Comparison of ENCODE assay signal across 8 cellular contexts in genomic region chr17:19418312-19418992, GRCh38. TPM values are rescaled to one million over a fixed set of nuclear protein-coding genes. Genes with fewer than 3 reads are reported as not detected.
DNase-seq lines count a peak whose midpoint lies in the region; ATAC-seq and TF ChIP-seq lines count a peak whose summit lies in the region.
"Had no signal": no experiment of that assay in that cellular context is flagged by ENCODE, and none has a peak within 500 bp of the region (broad histone marks: within the 10 kb centered on the region; RNA-seq: fewer than 3 reads in every experiment).

No MANE protein-coding gene starts in this region.

- H3K4me1 Mint-ChIP-seq in nephron (peaks cover 22% of the 10 kb centered on the region), natural killer cell (peaks cover 0 to 5% of the 10 kb centered on the region in 2 donors)

- no peak for TF ChIP-seq CTCF in GM10248 (IDR thresholded peaks at IDR 0.05; ENCODE audit: control extremely low read depth, extremely low read depth, low read depth, missing control alignments)
- TF ChIP-seq CTCF in nephron (IDR thresholded peaks at IDR 0.05; ENCODE audit: unreplicated experiment in 3 of 3) = no peak
- TF ChIP-seq CTCF in natural killer cell (IDR thresholded peaks at IDR 0.05) = no peak

- H3K4me3 Mint-ChIP-seq in nephron (no peak overlapping the region), natural killer cell (no peak overlapping the region)

- peak; percentile 14 for DNase-seq in GM10248 (ENCODE audit: extremely low spot score)
- peak; percentile 69 to 70 for DNase-seq in NOMO-1 (lab: John Stamatoyannopoulos, UW; ENCODE audit: unreplicated experiment in 2 of 2)
- DNase-seq in central memory CD4-positive, alpha-beta T cell = peak; percentile 15
- DNase-seq in NCI-H187 treated with DMSO at 0.1 percent for 48 hours (lab: John Stamatoyannopoulos, UW) = no peak
- no peak for DNase-seq in natural killer cell
- no peak for DNase-seq in DMS153 (lab: John Stamatoyannopoulos, UW)
- DNase-seq: NCI-H2029 treated with DMSO at 0.1 percent for 48 hours had no signal

- peak overlapping the region in 2 of 3 experiments; percentile 60 to 76 for H3K27ac Mint-ChIP-seq in nephron
- no peak overlapping the region for H3K27ac Mint-ChIP-seq in natural killer cell

- H3K27me3 Mint-ChIP-seq in nephron (ENCODE audit: low read depth) (peaks cover 19% of the 10 kb centered on the region), natural killer cell (ENCODE audit: low read depth in 2 of 2) (no peaks in the 10 kb centered on the region)

- POLR2A ChIA-PET in GM10248 (lab: Yijun Ruan, JAX) = no interaction called here

- intact Hi-C loops in natural killer cell (cut with micrococcal nuclease) = no loop called here

- CTCF ChIA-PET in GM10248 (lab: Yijun Ruan, JAX) = interaction anchor here (1.3 to 1.5 kb wide), 3 partner anchors 11 to 29 kb away, joined by 3 to 4 read pairs (median 3); no protein-coding TSS in a partner anchor

- no peaks in the 10 kb centered on the region for H3K36me3 Mint-ChIP-seq in nephron (ENCODE audit: low read depth)
- H3K36me3 Mint-ChIP-seq in natural killer cell = no peaks in the 10 kb centered on the region

- ATAC-seq in natural killer cell = no peak

- no peaks in the 10 kb centered on the region for H3K9me3 Mint-ChIP-seq in nephron
- no peaks in the 10 kb centered on the region for H3K9me3 Mint-ChIP-seq in natural killer cell

RNA-seq across cellular contexts. Expression of gene RNF112, which starts 7.4 kb away (rescaled TPM):
- total RNA-seq in natural killer cell = 1 to 10 TPM; 1.0 to 5.1 (median 5.0) TPM

RNA-seq across cellular contexts. Expression of gene MFAP4, which starts 31.5 kb away (rescaled TPM):
- not detected for total RNA-seq in natural killer cell

RNA-seq across cellular contexts. Expression of gene MAPK7, which starts 40.2 kb away (rescaled TPM):
- total RNA-seq in natural killer cell = 10 to 100 TPM; 39.2 to 63.5 (median 54.1) TPM

RNA-seq across cellular contexts. Expression of gene B9D1, which starts 55.9 kb away (rescaled TPM):
- 1 to 10 TPM; 3.1 to 7.5 (median 3.7) TPM for total RNA-seq in natural killer cell

Comparison
In these comparisons a context has a peak if more than half of its experiments do, and no peak if none do; other contexts are left out.
1. DNase-seq: peak in GM10248 (single experiment), NOMO-1 (2 of 2) and central memory CD4-positive, alpha-beta T cell (single experiment); none in NCI-H187 treated with DMSO at 0.1 percent for 48 hours (single experiment), natural killer cell (single experiment) and DMS153 (single experiment).
2. H3K27ac Mint-ChIP-seq: peak in nephron (2 of 3); none in natural killer cell (0 of 2).